Comparison of ENCODE assay signal across 8 cellular contexts in genomic region chr16:58661199-58661830, GRCh38. TPM values are rescaled to one million over a fixed set of nuclear protein-coding genes. Genes with fewer than 3 reads are reported as not detected.
DNase-seq lines count a peak whose midpoint lies in the region; ATAC-seq and TF ChIP-seq lines count a peak whose summit lies in the region.

No MANE protein-coding gene starts in this region.

- no peak overlapping the region for H2BK15ac ChIP-seq in mesendoderm (replicated peaks; ENCODE audit: low read depth)

- H3K79me1 ChIP-seq in mesendoderm (ENCODE audit: low read length): no peaks in the 10 kb centered on the region

- H3K18ac ChIP-seq in mesendoderm (ENCODE audit: low read length): no peak overlapping the region

- H3K9me3 Mint-ChIP-seq in activated CD4-positive, alpha-beta T cell treated with anti-CD3 and anti-CD28 coated beads, Interleukin-2, amount 10 ng/mL, durations not matched to agents 7 days and 5 days: no peaks in the 10 kb centered on the region
- no peaks in the 10 kb centered on the region for H3K9me3 Mint-ChIP-seq in endothelial cell (ENCODE audit: unreplicated experiment)

- CTCF ChIA-PET in activated CD4-positive, alpha-beta T cell treated with anti-CD3 and anti-CD28 coated beads, Interleukin-2, amount 10 ng/mL, durations not matched to agents 7 days and 5 days (lab: Charles Lee): interaction anchor here (0.5 to 1.1 kb wide), 3 partner anchors 23 to 149 kb away, joined by 3 read pairs; partner anchors contain the start of gene SLC38A7
- CTCF ChIA-PET in RWPE1 (lab: Yijun Ruan, JAX): interaction anchor here (0.6 to 0.8 kb wide), 2 partner anchors 33 to 83 kb away, joined by 3 to 4 read pairs; no protein-coding TSS in a partner anchor

- TF ChIP-seq CTCF in RWPE1 (conservative IDR thresholded peaks at IDR 0.05; ENCODE audit: low read depth) (peak; percentile 75), endothelial cell (IDR thresholded peaks at IDR 0.05; ENCODE audit: unreplicated experiment) (peak; percentile 39)

- H3K4me3 Mint-ChIP-seq in activated CD4-positive, alpha-beta T cell treated with anti-CD3 and anti-CD28 coated beads, Interleukin-2, amount 10 ng/mL, durations not matched to agents 7 days and 5 days: no peak overlapping the region
- H3K4me3 Mint-ChIP-seq in endothelial cell (ENCODE audit: unreplicated experiment): no peak overlapping the region

- no peak overlapping the region for H3K4ac ChIP-seq in mesendoderm (ENCODE audit: low read depth, low read length)

- peak; percentile 25 for DNase-seq in activated CD4-positive, alpha-beta T cell treated with anti-CD3 and anti-CD28 coated beads, Interleukin-2, amount 10 ng/mL, durations not matched to agents 7 days and 5 days
- no peak for DNase-seq in activated CD4-positive, alpha-beta T cell treated with anti-CD3 and anti-CD28 coated beads, Interleukin-2, amount 50 U/mL, for 48 hours
- peak; percentile 87 for DNase-seq in LHCN-M2 (ENCODE audit: low read depth)
- peak; percentile 86 for DNase-seq in RWPE1 (ENCODE audit: low spot score)
- peak; percentile 48 for DNase-seq in endothelial cell (ENCODE audit: low spot score)
- DNase-seq in mesendoderm: peak; percentile 92
- no peak for DNase-seq in stimulated activated naive CD4-positive, alpha-beta T cell (lab: John Stamatoyannopoulos, UW)

- no peaks in the 10 kb centered on the region for H3K79me2 ChIP-seq in mesendoderm (ENCODE audit: control insufficient read depth, insufficient read depth, low read length)

- no peak overlapping the region for H3K27ac Mint-ChIP-seq in activated CD4-positive, alpha-beta T cell treated with anti-CD3 and anti-CD28 coated beads, Interleukin-2, amount 10 ng/mL, durations not matched to agents 7 days and 5 days
- H3K27ac Mint-ChIP-seq in endothelial cell (ENCODE audit: unreplicated experiment): peak overlapping the region; percentile 64

- H3K27me3 ChIP-seq in mesendoderm (ENCODE audit: insufficient read depth, low read length, poor library complexity): no peaks in the 10 kb centered on the region

- H3K27ac ChIP-seq in RWPE1 (no peak overlapping the region), mesendoderm (ENCODE audit: low read depth, low read length) (no peak overlapping the region)

- no peak overlapping the region for H2BK120ac ChIP-seq in mesendoderm (ENCODE audit: low read depth, low read length)

- no peak overlapping the region for H3K56ac ChIP-seq in mesendoderm (ENCODE audit: low read length)

- H3K36me3 Mint-ChIP-seq in activated CD4-positive, alpha-beta T cell treated with anti-CD3 and anti-CD28 coated beads, Interleukin-2, amount 10 ng/mL, durations not matched to agents 7 days and 5 days (ENCODE audit: low read depth): no peaks in the 10 kb centered on the region
- peaks cover 7% of the 10 kb centered on the region for H3K36me3 Mint-ChIP-seq in endothelial cell (ENCODE audit: low read depth, unreplicated experiment)

- H3K4me1 Mint-ChIP-seq in activated CD4-positive, alpha-beta T cell treated with anti-CD3 and anti-CD28 coated beads, Interleukin-2, amount 10 ng/mL, durations not matched to agents 7 days and 5 days: no peaks in the 10 kb centered on the region
- peaks cover 3% of the 10 kb centered on the region for H3K4me1 Mint-ChIP-seq in endothelial cell (ENCODE audit: unreplicated experiment)

- H3K4me3 ChIP-seq in mesendoderm (ENCODE audit: low read length): no peak overlapping the region

- no peak overlapping the region for H4K5ac ChIP-seq in mesendoderm (ENCODE audit: low read length)

- peak; percentile 69 for ATAC-seq in GM21825 (IDR thresholded peaks at IDR 0.05; ENCODE audit: unreplicated experiment)

- no peak overlapping the region for H3K9ac ChIP-seq in mesendoderm (ENCODE audit: low read length)

- WGBS in mesendoderm (ENCODE audit: extremely low coverage, insufficient coverage, low lambda C conversion rate): no CpG with 5 or more reads among the region's 12 CpGs

- POLR2A ChIA-PET in activated CD4-positive, alpha-beta T cell treated with anti-CD3 and anti-CD28 coated beads, Interleukin-2, amount 10 ng/mL, durations not matched to agents 7 days and 5 days (lab: Charles Lee): interaction anchor here (0.6 kb wide), 1 partner anchor 9 kb away, joined by 4 read pairs; no protein-coding TSS in a partner anchor
- POLR2A ChIA-PET in RWPE1 (lab: Yijun Ruan, JAX; ENCODE audit: low non-redundant PET): no interaction called here

- no peak overlapping the region for H3K23ac ChIP-seq in mesendoderm (ENCODE audit: low read length)

- no peak overlapping the region for H2BK5ac ChIP-seq in mesendoderm (ENCODE audit: low read length)

- no peak overlapping the region for H4K8ac ChIP-seq in mesendoderm (ENCODE audit: low read depth, low read length)

- H3K27me3 Mint-ChIP-seq in activated CD4-positive, alpha-beta T cell treated with anti-CD3 and anti-CD28 coated beads, Interleukin-2, amount 10 ng/mL, durations not matched to agents 7 days and 5 days: no peaks in the 10 kb centered on the region
- H3K27me3 Mint-ChIP-seq in endothelial cell (ENCODE audit: unreplicated experiment): peaks cover 8% of the 10 kb centered on the region

- H3K4me2 ChIP-seq in mesendoderm (ENCODE audit: low read length): no peak overlapping the region

- H3K4me1 ChIP-seq in mesendoderm (ENCODE audit: control insufficient read depth, low read depth, low read length): no peaks in the 10 kb centered on the region

- no peak overlapping the region for H2AK5ac ChIP-seq in mesendoderm (ENCODE audit: low read length)

- H3K36me3 ChIP-seq in mesendoderm (ENCODE audit: control insufficient read depth, insufficient read depth, low read length): no peaks in the 10 kb centered on the region

RNA-seq across cellular contexts. Expression of gene SLC38A7, which starts 23.3 kb away (rescaled TPM):
- total RNA-seq in activated CD4-positive, alpha-beta T cell treated with anti-CD3 and anti-CD28 coated beads, Interleukin-2, amount 10 ng/mL, durations not matched to agents 7 days and 5 days: 10 to 100 TPM; 12.3 to 12.5 TPM
- 18.8 and 25.1 TPM in 2 replicates for total RNA-seq in LHCN-M2 (2014; rRNA removed)
- polyA plus RNA-seq in LHCN-M2 (2012): 16.9 TPM
- 56.7 TPM for total RNA-seq in endothelial cell (ENCODE audit: unreplicated experiment)
- 14.0 TPM for polyA plus RNA-seq in mesendoderm (2013, experiment 1 of 2)
- 14.7 TPM for polyA plus RNA-seq in mesendoderm (2013, experiment 2 of 2)

RNA-seq across cellular contexts. Expression of gene CNOT1, which starts 31.7 kb away (rescaled TPM):
- 100 to 1,000 TPM; 245 to 283 TPM for total RNA-seq in activated CD4-positive, alpha-beta T cell treated with anti-CD3 and anti-CD28 coated beads, Interleukin-2, amount 10 ng/mL, durations not matched to agents 7 days and 5 days
- total RNA-seq in LHCN-M2 (2014; rRNA removed) (101 and 113 TPM in 2 replicates), endothelial cell (ENCODE audit: unreplicated experiment) (152 TPM)
- 54.5 TPM for polyA plus RNA-seq in LHCN-M2 (2012)
- 147 TPM for polyA plus RNA-seq in mesendoderm (2013, experiment 1 of 2)
- 148 TPM for polyA plus RNA-seq in mesendoderm (2013, experiment 2 of 2)

Comparison
In these comparisons a context has a peak if more than half of its experiments do, and no peak if none do; other contexts are left out.
1. DNase-seq: peak in activated CD4-positive, alpha-beta T cell treated with anti-CD3 and anti-CD28 coated beads, Interleukin-2, amount 10 ng/mL, durations not matched to agents 7 days and 5 days (single experiment), LHCN-M2 (single experiment), RWPE1 (single experiment), endothelial cell (single experiment) and mesendoderm (single experiment); none in activated CD4-positive, alpha-beta T cell treated with anti-CD3 and anti-CD28 coated beads, Interleukin-2, amount 50 U/mL, for 48 hours (0 of 2) and stimulated activated naive CD4-positive, alpha-beta T cell (0 of 6).